In the genomic region with DNA sequence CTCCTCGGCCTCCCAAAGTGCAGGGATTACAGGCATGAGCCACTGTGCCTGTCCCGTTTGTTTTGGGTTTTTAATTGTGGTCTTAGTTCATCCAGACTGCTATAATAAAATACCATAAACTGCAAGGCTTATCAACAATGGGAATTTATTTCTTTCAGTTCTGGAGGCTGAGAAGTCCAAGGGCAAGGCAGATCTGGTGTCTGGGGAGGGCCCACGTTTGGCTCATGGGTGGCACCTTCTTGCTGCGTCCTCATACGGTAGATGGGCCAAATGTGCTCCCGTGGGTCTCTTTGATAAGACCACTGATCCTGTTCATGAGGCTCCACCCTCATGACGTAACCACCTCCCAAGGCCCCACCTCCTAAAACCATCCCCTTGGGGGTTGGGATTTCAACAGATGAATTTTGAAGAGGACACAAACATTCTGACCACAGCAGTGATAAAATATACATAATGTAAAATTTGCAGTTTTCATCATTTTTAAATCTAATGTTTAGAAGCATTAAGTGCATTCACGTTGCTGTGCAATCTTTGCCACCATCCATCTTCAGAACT, we compare ENCODE assay signal across 21 cellular contexts.
"Had no signal": no experiment of that assay in that cellular context is flagged by ENCODE, and none has a peak within 500 bp of the region (broad histone marks: within the 10 kb centered on the region; RNA-seq: fewer than 3 reads in every experiment).

No MANE protein-coding gene starts in this region.

- H3K27ac ChIP-seq: epithelial cell of prostate, esophagus squamous epithelium, left ventricle myocardium inferior, lower lobe of right lung, neural progenitor cell, ovary had no signal

- DNase-seq: effector memory CD8-positive, alpha-beta T cell; esophagus squamous epithelium; foreskin fibroblast; kidney; left cardiac atrium; left ventricle myocardium inferior; lower lobe of right lung; midbrain; nucleus accumbens; ovary; stimulated activated CD4-positive, alpha-beta T cell treated with anti-CD3 and anti-CD28 coated beads, Interleukin-2, amount 100 ng/mL, for 48 hours; stimulated activated naive CD4-positive, alpha-beta T cell treated with Interleukin-2 at 50 U/mL for 16 hours had no signal

- H3K9ac ChIP-seq: neural progenitor cell had no signal

- H3K4me1 ChIP-seq: left ventricle myocardium inferior had no signal

- H3K4me3 ChIP-seq: esophagus squamous epithelium, left ventricle myocardium inferior, lower lobe of right lung, neural progenitor cell, ovary, smooth muscle cell had no signal

- ATAC-seq: left cardiac atrium; lower lobe of right lung; natural killer cell treated with Interleukin-12 subunit alpha and Interleukin-12 subunit beta and Interleukin-15 and Interleukin-18, amount 100 ng/mL, for 72 hours; right cardiac atrium had no signal

- H3K36me3 Mint-ChIP-seq: memory B cell; natural killer cell treated with Interleukin-12 subunit alpha and Interleukin-12 subunit beta and Interleukin-15 and Interleukin-18, amount 100 ng/mL, for 72 hours; neural progenitor cell; type B pancreatic cell had no signal

- H3K4me2 ChIP-seq: neural progenitor cell, smooth muscle cell had no signal

- H3K27ac Mint-ChIP-seq: dendritic cell treated with granulocyte-macrophage colony-stimulating factor and Interleukin-4, amounts not matched to agents 40 ng/mL and 50 ng/mL, for 4 days; memory B cell; natural killer cell treated with Interleukin-12 subunit alpha and Interleukin-12 subunit beta and Interleukin-15 and Interleukin-18, amount 100 ng/mL, for 72 hours; neural progenitor cell; type B pancreatic cell had no signal

- H3K36me3 ChIP-seq: esophagus squamous epithelium, left ventricle myocardium inferior, lower lobe of right lung, neural progenitor cell, ovary had no signal

- FAIRE-seq: kidney, urothelium cell line had no signal

- H2AFZ ChIP-seq: neural progenitor cell had no signal

- H3K9me3 ChIP-seq: esophagus squamous epithelium, left ventricle myocardium inferior, lower lobe of right lung, ovary had no signal

- H3K27me3 Mint-ChIP-seq: type B pancreatic cell had no signal

- H3K27me3 ChIP-seq: esophagus squamous epithelium, neural progenitor cell, ovary had no signal

- H3K4me3 Mint-ChIP-seq: dendritic cell treated with granulocyte-macrophage colony-stimulating factor and Interleukin-4, amounts not matched to agents 40 ng/mL and 50 ng/mL, for 4 days; effector memory CD8-positive, alpha-beta T cell; memory B cell; natural killer cell treated with Interleukin-12 subunit alpha and Interleukin-12 subunit beta and Interleukin-15 and Interleukin-18, amount 100 ng/mL, for 72 hours; neural progenitor cell; type B pancreatic cell had no signal

- H3K4me1 Mint-ChIP-seq: memory B cell had no signal
